In genomic region chr11:116831790-116832349, GRCh38 we compare ENCODE assay signal across 1 cellular context.
TF ChIP-seq lines count a peak whose summit lies in the region.

No MANE protein-coding gene starts in this region.

TF ChIP-seq in HepG2, 621 proteins besides CTCF, POLR2A, EP300 and RAD21 (continued from another document):
- no peak for TF ChIP-seq ZBTB4 (CRISPR knock-in tag; IDR thresholded peaks at IDR 0.05; ENCODE audit: borderline replicate concordance)
- peak; percentile 63; the same call in 1 of the 2 replicates for TF ChIP-seq RNF219 (CRISPR knock-in tag; IDR thresholded peaks at IDR 0.05)
- no peak for TF ChIP-seq PRMT3 (CRISPR knock-in tag; IDR thresholded peaks at IDR 0.05; ENCODE audit: borderline replicate concordance, low read depth)
- TF ChIP-seq ELF1 (CRISPR knock-in tag; IDR thresholded peaks at IDR 0.05): no peak
- no peak for TF ChIP-seq TCF7 (IDR thresholded peaks at IDR 0.05; ENCODE audit: low read depth)
- no peak for TF ChIP-seq FOXP1 (IDR thresholded peaks at IDR 0.05)
- no peak for TF ChIP-seq FOXP1 (CRISPR knock-in tag; IDR thresholded peaks at IDR 0.05)
- TF ChIP-seq RAD51 (IDR thresholded peaks at IDR 0.05; ENCODE audit: borderline replicate concordance): no peak
- no peak for TF ChIP-seq ZNF749 (CRISPR knock-in tag; IDR thresholded peaks at IDR 0.05; ENCODE audit: borderline replicate concordance)
- no peak for TF ChIP-seq RBM39 (IDR thresholded peaks at IDR 0.05; ENCODE audit: low read depth, low read length, poor library complexity, severe bottlenecking)
- TF ChIP-seq ZNF703 (CRISPR knock-in tag; IDR thresholded peaks at IDR 0.05; ENCODE audit: borderline replicate concordance): 0 out of 2 replicates have a peak, but pooled peaks have one; percentile 3
- no peak for TF ChIP-seq NR2C2 (CRISPR knock-in tag; IDR thresholded peaks at IDR 0.05; ENCODE audit: borderline replicate concordance)
- TF ChIP-seq ZNF274 (CRISPR knock-in tag; IDR thresholded peaks at IDR 0.05): no peak; the same call in 1 of the 2 replicates
- TF ChIP-seq SOX13 (IDR thresholded peaks at IDR 0.05): no peak
- TF ChIP-seq SOX13 (CRISPR knock-in tag; conservative IDR thresholded peaks at IDR 0.05 in 1 of 2, IDR thresholded peaks at IDR 0.05 in 1 of 2): peak in 1 of 2 experiments; percentile 24; a peak in 1 of 4 replicates
- no peak for TF ChIP-seq NONO (IDR thresholded peaks at IDR 0.05)
- no peak for TF ChIP-seq NONO (CRISPR knock-in tag; conservative IDR thresholded peaks at IDR 0.05)
- TF ChIP-seq KLF6 (CRISPR knock-in tag; IDR thresholded peaks at IDR 0.05): 0 out of 2 replicates have a peak, but pooled peaks have one; percentile 15
- 0 out of 2 replicates have a peak, but pooled peaks have one; percentile 57 for TF ChIP-seq SP5 (CRISPR knock-in tag; IDR thresholded peaks at IDR 0.05; ENCODE audit: borderline replicate concordance, low read depth)
- TF ChIP-seq TEAD2 (CRISPR knock-in tag; IDR thresholded peaks at IDR 0.05): no peak
- 0 out of 2 replicates have a peak, but pooled peaks have one; percentile 24 for TF ChIP-seq ZFP91 (CRISPR knock-in tag; IDR thresholded peaks at IDR 0.05; ENCODE audit: borderline replicate concordance)
- TF ChIP-seq ZNF563 (CRISPR knock-in tag; IDR thresholded peaks at IDR 0.05): no peak; the same call in 1 of the 2 replicates
- TF ChIP-seq PAWR (CRISPR knock-in tag; IDR thresholded peaks at IDR 0.05; ENCODE audit: borderline replicate concordance): 0 out of 2 replicates have a peak, but pooled peaks have one; percentile 80
- 0 out of 2 replicates have a peak, but pooled peaks have one; percentile 42 for TF ChIP-seq ZNF616 (CRISPR knock-in tag; IDR thresholded peaks at IDR 0.05; ENCODE audit: low read depth)
- peak; percentile 12; the same call in 1 of the 2 replicates for TF ChIP-seq RELA (CRISPR knock-in tag; IDR thresholded peaks at IDR 0.05)
- no peak for TF ChIP-seq TFDP1 (CRISPR knock-in tag; IDR thresholded peaks at IDR 0.05; ENCODE audit: borderline replicate concordance)
- TF ChIP-seq YEATS4 (CRISPR knock-in tag; IDR thresholded peaks at IDR 0.05; ENCODE audit: borderline replicate concordance): no peak
- TF ChIP-seq ZNF615 (CRISPR knock-in tag; IDR thresholded peaks at IDR 0.05; ENCODE audit: borderline replicate concordance): peak; percentile 36; the same call in 1 of the 2 replicates
- no peak for TF ChIP-seq POLR2G (IDR thresholded peaks at IDR 0.05; ENCODE audit: low read depth, low read length)
- TF ChIP-seq HMGXB4 (CRISPR knock-in tag; IDR thresholded peaks at IDR 0.05; ENCODE audit: borderline replicate concordance in 1 of 2, low read depth in 1 of 2): 0 out of 4 replicates have a peak, but pooled peaks of 1 of the 2 experiments have one; percentile 0
TF ChIP-seq in HepG2: peak in this region for 28.
